ENCODE assay signal across 40 cellular contexts in genomic region chr5:63341442-63341841, GRCh38.
"Had no signal": no experiment of that assay in that cellular context is flagged by ENCODE, and none has a peak within 500 bp of the region (broad histone marks: within the 10 kb centered on the region; RNA-seq: fewer than 3 reads in every experiment).

No MANE protein-coding gene starts in this region.

- H3K4me3 Mint-ChIP-seq: activated naive CD4-positive, alpha-beta T cell treated with anti-CD3 and anti-CD28 coated beads for 36 hours; activated naive CD4-positive, alpha-beta T cell treated with anti-CD3 and anti-CD28 coated beads, Interleukin-2, amount 10 ng/mL, durations not matched to agents 7 days and 5 days; activated naive CD4-positive, alpha-beta T cell treated with anti-CD3 and anti-CD28 coated beads, Interleukin-2, amount 50 U/mL, for 24 hours; activated naive CD8-positive, alpha-beta T cell; activated naive CD8-positive, alpha-beta T cell treated with anti-CD3 and anti-CD28 coated beads for 36 hours; activated naive CD8-positive, alpha-beta T cell treated with anti-CD3 and anti-CD28 coated beads, Interleukin-2, amount 10 ng/mL, durations not matched to agents 7 days and 5 days; activated naive CD8-positive, alpha-beta T cell treated with anti-CD3 and anti-CD28 coated beads, Interleukin-2, amount 50 U/mL, for 24 hours; activated T-cell treated with anti-CD3 and anti-CD28 coated beads, Interleukin-2, amount 50 U/mL, for 24 hours; activated T-cell treated with anti-CD3 and anti-CD28 coated beads, Interleukin-2, amount 50 U/mL, for 4 hours; activated T-cell treated with anti-CD3 and anti-CD28 coated beads, Interleukin-2, amount 50 U/mL, for 72 hours; activated T-helper 1 cell treated with anti-CD3 and anti-CD28 coated beads, Interleukin-12 subunit alpha, Interleukin-12 subunit beta, Interleukin-2, Interleukin-4 antibody, amounts not matched to agents 30 ng/mL and 10 ng/mL and 1 ng/mL, durations not matched to agents 14 hours and 24 hours and 36 hours; activated T-helper 17 cell treated with anti-CD3 and anti-CD28 coated beads, Interleukin-2, amount 50 U/mL, for 72 hours; brain; central memory CD8-positive, alpha-beta T cell had no signal

- H3K27ac ChIP-seq: adrenal gland, ascending aorta, body of pancreas, brain microvascular endothelial cell, breast epithelium, cardiac muscle cell had no signal

- H3K9me3 ChIP-seq: ascending aorta, body of pancreas had no signal

- H3K27me3 ChIP-seq: adrenal gland, ascending aorta, body of pancreas, brain microvascular endothelial cell, breast epithelium, cardiac muscle cell had no signal

- H3K27me3 Mint-ChIP-seq: activated naive CD4-positive, alpha-beta T cell treated with anti-CD3 and anti-CD28 coated beads, Interleukin-2, amount 10 ng/mL, durations not matched to agents 7 days and 5 days; activated naive CD4-positive, alpha-beta T cell treated with anti-CD3 and anti-CD28 coated beads, Interleukin-2, amount 50 U/mL, for 24 hours; activated naive CD8-positive, alpha-beta T cell; activated naive CD8-positive, alpha-beta T cell treated with anti-CD3 and anti-CD28 coated beads for 36 hours; activated naive CD8-positive, alpha-beta T cell treated with anti-CD3 and anti-CD28 coated beads, Interleukin-2, amount 10 ng/mL, durations not matched to agents 7 days and 5 days; activated naive CD8-positive, alpha-beta T cell treated with anti-CD3 and anti-CD28 coated beads, Interleukin-2, amount 50 U/mL, for 24 hours; activated T-cell treated with anti-CD3 and anti-CD28 coated beads, Interleukin-2, amount 50 U/mL, for 24 hours; activated T-helper 17 cell treated with anti-CD3 and anti-CD28 coated beads, Interleukin-2, amount 50 U/mL, for 72 hours; central memory CD8-positive, alpha-beta T cell had no signal

- DNase-seq: activated effector memory CD4-positive, alpha-beta T cell treated with anti-CD3 and anti-CD28 coated beads, Interleukin-2, amount 50 U/mL, for 16 hours; activated effector memory CD4-positive, alpha-beta T cell treated with Interleukin-2 at 50 U/mL for 16 hours; activated gamma-delta T cell; activated gamma-delta T cell treated with Interleukin-2 at 50 U/mL for 16 hours; activated naive CD4-positive, alpha-beta T cell; activated naive CD4-positive, alpha-beta T cell treated with anti-CD3 and anti-CD28 coated beads for 36 hours; activated naive CD4-positive, alpha-beta T cell treated with anti-CD3 and anti-CD28 coated beads, Interleukin-2, amount 10 ng/mL, durations not matched to agents 7 days and 5 days; activated naive CD4-positive, alpha-beta T cell treated with anti-CD3 and anti-CD28 coated beads, Interleukin-2, amount 50 U/mL, for 16 hours; activated naive CD4-positive, alpha-beta T cell treated with Interleukin-2 at 50 U/mL for 16 hours; activated naive CD8-positive, alpha-beta T cell treated with anti-CD3 and anti-CD28 coated beads for 36 hours; activated naive CD8-positive, alpha-beta T cell treated with anti-CD3 and anti-CD28 coated beads, Interleukin-2, amount 10 ng/mL, durations not matched to agents 7 days and 5 days; activated naive CD8-positive, alpha-beta T cell treated with anti-CD3 and anti-CD28 coated beads, Interleukin-2, amount 50 U/mL, for 24 hours; activated T-cell treated with anti-CD3 and anti-CD28 coated beads, Interleukin-2, amount 50 U/mL, for 1 hour; activated T-cell treated with anti-CD3 and anti-CD28 coated beads, Interleukin-2, amount 50 U/mL, for 24 hours; activated T-cell treated with anti-CD3 and anti-CD28 coated beads, Interleukin-2, amount 50 U/mL, for 4 hours; activated T-cell treated with anti-CD3 and anti-CD28 coated beads, Interleukin-2, amount 50 U/mL, for 48 hours; activated T-cell treated with anti-CD3 and anti-CD28 coated beads, Interleukin-2, amount 50 U/mL, for 72 hours; adrenal gland; amniotic stem cell; amygdala; anterior cingulate cortex; aorta; body of pancreas; brain microvascular endothelial cell; caudate nucleus; central memory CD4-positive, alpha-beta T cell; cerebellar nuclear complex had no signal

- ATAC-seq: activated naive CD4-positive, alpha-beta T cell treated with anti-CD3 and anti-CD28 coated beads, Interleukin-2, amount 50 U/mL, for 72 hours; activated naive CD8-positive, alpha-beta T cell treated with anti-CD3 and anti-CD28 coated beads, Interleukin-2, amount 50 U/mL, for 24 hours; activated T-cell treated with anti-CD3 and anti-CD28 coated beads, Interleukin-2, amount 50 U/mL, for 4 hours; activated T-cell treated with anti-CD3 and anti-CD28 coated beads, Interleukin-2, amount 50 U/mL, for 72 hours; activated T-helper 17 cell treated with anti-CD3 and anti-CD28 coated beads, Interleukin-2, amount 50 U/mL, for 72 hours; body of pancreas had no signal

- H3K4me1 Mint-ChIP-seq: activated naive CD4-positive, alpha-beta T cell treated with anti-CD3 and anti-CD28 coated beads, Interleukin-2, amount 10 ng/mL, durations not matched to agents 7 days and 5 days; activated naive CD4-positive, alpha-beta T cell treated with anti-CD3 and anti-CD28 coated beads, Interleukin-2, amount 50 U/mL, for 24 hours; activated naive CD8-positive, alpha-beta T cell treated with anti-CD3 and anti-CD28 coated beads for 36 hours; activated naive CD8-positive, alpha-beta T cell treated with anti-CD3 and anti-CD28 coated beads, Interleukin-2, amount 10 ng/mL, durations not matched to agents 7 days and 5 days; activated naive CD8-positive, alpha-beta T cell treated with anti-CD3 and anti-CD28 coated beads, Interleukin-2, amount 50 U/mL, for 24 hours; activated T-helper 17 cell treated with anti-CD3 and anti-CD28 coated beads, Interleukin-2, amount 50 U/mL, for 72 hours; brain; central memory CD8-positive, alpha-beta T cell had no signal

- FAIRE-seq: astrocyte, bronchial epithelial cell had no signal

- H3K36me3 ChIP-seq: adrenal gland, ascending aorta, brain microvascular endothelial cell, breast epithelium, cardiac muscle cell had no signal

- H3K9me3 Mint-ChIP-seq: activated naive CD4-positive, alpha-beta T cell treated with anti-CD3 and anti-CD28 coated beads for 36 hours; activated naive CD4-positive, alpha-beta T cell treated with anti-CD3 and anti-CD28 coated beads, Interleukin-2, amount 50 U/mL, for 24 hours; activated naive CD8-positive, alpha-beta T cell treated with anti-CD3 and anti-CD28 coated beads for 36 hours; activated T-cell treated with anti-CD3 and anti-CD28 coated beads, Interleukin-2, amount 50 U/mL, for 24 hours had no signal

- H3K27ac Mint-ChIP-seq: activated naive CD4-positive, alpha-beta T cell treated with anti-CD3 and anti-CD28 coated beads for 36 hours; activated naive CD4-positive, alpha-beta T cell treated with anti-CD3 and anti-CD28 coated beads, Interleukin-2, amount 10 ng/mL, durations not matched to agents 7 days and 5 days; activated naive CD4-positive, alpha-beta T cell treated with anti-CD3 and anti-CD28 coated beads, Interleukin-2, amount 50 U/mL, for 24 hours; activated naive CD4-positive, alpha-beta T cell treated with anti-CD3 and anti-CD28 coated beads, Interleukin-2, amount 50 U/mL, for 72 hours; activated naive CD8-positive, alpha-beta T cell; activated naive CD8-positive, alpha-beta T cell treated with anti-CD3 and anti-CD28 coated beads for 36 hours; activated naive CD8-positive, alpha-beta T cell treated with anti-CD3 and anti-CD28 coated beads, Interleukin-2, amount 10 ng/mL, durations not matched to agents 7 days and 5 days; activated naive CD8-positive, alpha-beta T cell treated with anti-CD3 and anti-CD28 coated beads, Interleukin-2, amount 50 U/mL, for 24 hours; activated T-cell treated with anti-CD3 and anti-CD28 coated beads, Interleukin-2, amount 50 U/mL, for 24 hours; activated T-cell treated with anti-CD3 and anti-CD28 coated beads, Interleukin-2, amount 50 U/mL, for 72 hours; activated T-helper 1 cell treated with anti-CD3 and anti-CD28 coated beads, Interleukin-12 subunit alpha, Interleukin-12 subunit beta, Interleukin-2, Interleukin-4 antibody, amounts not matched to agents 30 ng/mL and 10 ng/mL and 1 ng/mL, durations not matched to agents 14 hours and 24 hours and 36 hours; activated T-helper 17 cell treated with anti-CD3 and anti-CD28 coated beads, Interleukin-2, amount 50 U/mL, for 72 hours; activated T-helper 2 cell treated with anti-CD3 and anti-CD28 coated beads, Interferon-gamma antibody, Interleukin-2, Interleukin-4, amounts not matched to agents 10 μg/mL and 5 μg/mL and 100 μg/mL, durations not matched to agents 14 hours and 24 hours and 36 hours; brain had no signal

- H3K36me3 Mint-ChIP-seq: activated naive CD4-positive, alpha-beta T cell treated with anti-CD3 and anti-CD28 coated beads, Interleukin-2, amount 10 ng/mL, durations not matched to agents 7 days and 5 days; activated naive CD4-positive, alpha-beta T cell treated with anti-CD3 and anti-CD28 coated beads, Interleukin-2, amount 50 U/mL, for 24 hours; activated naive CD4-positive, alpha-beta T cell treated with anti-CD3 and anti-CD28 coated beads, Interleukin-2, amount 50 U/mL, for 72 hours; activated naive CD8-positive, alpha-beta T cell; activated naive CD8-positive, alpha-beta T cell treated with anti-CD3 and anti-CD28 coated beads for 36 hours; activated naive CD8-positive, alpha-beta T cell treated with anti-CD3 and anti-CD28 coated beads, Interleukin-2, amount 10 ng/mL, durations not matched to agents 7 days and 5 days; brain had no signal

- H3K4me1 ChIP-seq: adrenal gland, ascending aorta, body of pancreas, breast epithelium had no signal

- H3K4me3 ChIP-seq: adrenal gland, ascending aorta, body of pancreas, breast epithelium, cardiac muscle cell had no signal
